ENCODE assay signal across 25 cellular contexts in genomic region chr2:41948397-41948763, GRCh38.
DNase-seq lines count a peak whose midpoint lies in the region; ATAC-seq, FAIRE-seq and TF ChIP-seq lines count a peak whose summit lies in the region.
"Had no signal": no experiment of that assay in that cellular context is flagged by ENCODE, and none has a peak within 500 bp of the region (broad histone marks: within the 10 kb centered on the region; RNA-seq: fewer than 3 reads in every experiment).

No MANE protein-coding gene starts in this region.

- H3K4me1 ChIP-seq in cardiac muscle cell (ENCODE audit: low read depth) (peaks cover 66% of the 10 kb centered on the region), heart right ventricle (peaks cover 3 to 63% (median 37%) of the 10 kb centered on the region in 9 donors), pancreas (no peaks in the 10 kb centered on the region)
- H3K4me1 ChIP-seq: prostate gland, upper lobe of right lung had no signal

- WGBS in heart right ventricle, 2 donors = 63 to 71% methylated on average over 3 of the region's 3 CpGs
- WGBS in pancreas, 2 donors = 83 to 89% methylated on average over 3 of the region's 3 CpGs

- TF ChIP-seq CTCF in cardiac muscle cell (IDR thresholded peaks at IDR 0.05; ENCODE audit: low read depth, low read length) (no peak), heart right ventricle (IDR thresholded peaks at IDR 0.05) (no peak), pancreas (IDR thresholded peaks at IDR 0.05) (no peak)

- intact Hi-C loops in Right ventricle myocardium inferior (cut with DNase I) (loop anchor here (5.0 kb wide), 2 partner anchors 76 to 99 kb away; partner anchors contain the start of gene PKDCC), heart right ventricle (cut with DNase I) (loop anchor here in 2 of 10 donors (5.0 kb wide), 2 partner anchors 99 to 104 kb away; partner anchors contain the start of gene PKDCC (in 1 of the 2)), pancreas (cut with DNase I) (no loop called here)

- H3K27me3 ChIP-seq in cardiac muscle cell = no peaks in the 10 kb centered on the region
- H3K27me3 ChIP-seq in heart right ventricle = no peaks in the 10 kb centered on the region
- H3K27me3 ChIP-seq in pancreas = no peaks in the 10 kb centered on the region
- H3K27me3 ChIP-seq: upper lobe of right lung had no signal

- no peak for FAIRE-seq in pancreas (lab: Jason Lieb, UNC)
- FAIRE-seq: endothelial cell of umbilical vein, G401.6, islet of Langerhans had no signal

- no peak for ATAC-seq in Right ventricle myocardium inferior
- peak in 3 of 8 donors; percentile 4 to 35 (median 6) for ATAC-seq in heart right ventricle
- ATAC-seq in pancreas = no peak
- ATAC-seq in HG02870 (IDR thresholded peaks at IDR 0.05; ENCODE audit: unreplicated experiment) = no peak
- ATAC-seq: activated naive CD4-positive, alpha-beta T cell treated with anti-CD3 and anti-CD28 coated beads, Interleukin-2, amount 50 U/mL, for 72 hours; activated T-helper 17 cell treated with anti-CD3 and anti-CD28 coated beads, Interleukin-2, amount 50 U/mL, for 72 hours; CD8-positive, alpha-beta T cell had no signal

- H3K4me3 ChIP-seq in cardiac muscle cell = no peak overlapping the region
- H3K4me3 ChIP-seq in heart right ventricle = no peak overlapping the region
- H3K4me3 ChIP-seq in pancreas = no peak overlapping the region
- H3K4me3 ChIP-seq: prostate gland, upper lobe of right lung had no signal

- H3K27ac ChIP-seq in cardiac muscle cell (peak overlapping the region; percentile 99), heart right ventricle (peak overlapping the region in 7 of 10 donors; percentile 21 to 87 (median 77)), pancreas (no peak overlapping the region)
- H3K27ac ChIP-seq: prostate gland, upper lobe of right lung had no signal

- no peak for DNase-seq in cardiac muscle cell (ENCODE audit: low read depth in 1 of 2, low spot score in 1 of 2)
- DNase-seq in Right ventricle myocardium inferior (ENCODE audit: missing footprints) = no peak
- no peak for DNase-seq in heart right ventricle
- DNase-seq in islet precursor cell = peak; percentile 85
- no peak for DNase-seq in pancreas
- DNase-seq in glomerular visceral epithelial cell (ENCODE audit: extremely low spot score) = no peak
- no peak for DNase-seq in NCI-H2029 (lab: John Stamatoyannopoulos, UW)
- DNase-seq: activated CD4-positive, alpha-beta memory T cell treated with anti-CD3 and anti-CD28 coated beads for 36 hours; activated CD8-positive, alpha-beta memory T cell treated with anti-CD3 and anti-CD28 coated beads, Interleukin-2, amount 50 U/mL, for 48 hours; aorta; CD8-positive, alpha-beta T cell; dermis blood vessel endothelial cell; DMS153; KBM-7; NCI-H1436; NCI-H2171; NCI-H526 treated with DMSO at 0.1 percent for 48 hours; upper lobe of right lung had no signal

- H3K36me3 ChIP-seq in cardiac muscle cell (no peaks in the 10 kb centered on the region), heart right ventricle (no peaks in the 10 kb centered on the region), pancreas (no peaks in the 10 kb centered on the region)
- H3K36me3 ChIP-seq: prostate gland, upper lobe of right lung had no signal

- H3K9me3 ChIP-seq in cardiac muscle cell (ENCODE audit: low read depth) (no peaks in the 10 kb centered on the region), heart right ventricle (no peaks in the 10 kb centered on the region), pancreas (no peaks in the 10 kb centered on the region)
- H3K9me3 ChIP-seq: prostate gland, upper lobe of right lung had no signal

Comparison
In these comparisons a context has a peak if more than half of its experiments do, and no peak if none do; other contexts are left out.
1. H3K27ac ChIP-seq: peak in cardiac muscle cell (single experiment) and heart right ventricle (7 of 10); none in pancreas (0 of 4).